10 cellular contexts compared by ENCODE assay signal in the genomic region with DNA sequence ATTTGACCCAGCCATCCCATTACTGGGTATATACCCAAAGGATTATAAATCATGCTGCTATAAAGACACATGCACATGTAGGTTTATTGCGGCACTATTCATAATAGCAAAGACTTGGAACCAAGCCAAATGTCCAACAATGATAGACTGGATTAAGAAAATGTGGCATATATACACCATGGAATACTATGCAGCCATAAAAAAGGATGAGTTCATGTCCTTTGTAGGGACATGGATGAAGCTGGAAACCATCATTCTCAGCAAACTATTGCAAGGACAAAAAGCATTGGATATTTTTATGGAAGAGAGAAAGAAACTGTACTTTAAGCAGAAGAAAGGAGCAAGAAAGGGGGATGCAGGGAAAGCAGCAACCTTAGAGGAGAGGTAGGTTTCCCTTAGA. TPM values are rescaled to one million over a fixed set of nuclear protein-coding genes. Genes with fewer than 3 reads are reported as not detected.
"Had no signal": no experiment of that assay in that cellular context is flagged by ENCODE, and none has a peak within 500 bp of the region (broad histone marks: within the 10 kb centered on the region; RNA-seq: fewer than 3 reads in every experiment).

No MANE protein-coding gene starts in this region.

RNA-seq across cellular contexts. Expression of a gene that starts 9.5 kb away (rescaled TPM):
- total RNA-seq: activated naive CD4-positive, alpha-beta T cell treated with anti-CD3 and anti-CD28 coated beads for 36 hours; activated naive CD4-positive, alpha-beta T cell treated with anti-CD3 and anti-CD28 coated beads, Interleukin-2, amount 50 U/mL, for 72 hours; activated naive CD8-positive, alpha-beta T cell treated with anti-CD3 and anti-CD28 coated beads for 36 hours; activated naive CD8-positive, alpha-beta T cell treated with anti-CD3 and anti-CD28 coated beads, Interleukin-2, amount 10 ng/mL, durations not matched to agents 7 days and 5 days; activated T-cell treated with anti-CD3 and anti-CD28 coated beads, Interleukin-2, amount 50 U/mL, for 4 hours; activated T-cell treated with anti-CD3 and anti-CD28 coated beads, Interleukin-2, amount 50 U/mL, for 72 hours; activated T-helper 1 cell treated with anti-CD3 and anti-CD28 coated beads, Interleukin-12 subunit alpha, Interleukin-12 subunit beta, Interleukin-2, Interleukin-4 antibody, amounts not matched to agents 30 ng/mL and 10 ng/mL and 1 ng/mL, durations not matched to agents 14 hours and 24 hours and 36 hours; activated T-helper 17 cell treated with anti-CD3 and anti-CD28 coated beads, Interleukin-2, amount 50 U/mL, for 72 hours; activated T-helper 2 cell treated with anti-CD3 and anti-CD28 coated beads, Interferon-gamma antibody, Interleukin-2, Interleukin-4, amounts not matched to agents 10 μg/mL and 5 μg/mL and 100 μg/mL, durations not matched to agents 14 hours and 24 hours and 36 hours; cardiac muscle cell had no signal
- polyA plus RNA-seq: cardiac muscle cell had no signal
